10 cellular contexts compared by ENCODE assay signal in the genomic region with DNA sequence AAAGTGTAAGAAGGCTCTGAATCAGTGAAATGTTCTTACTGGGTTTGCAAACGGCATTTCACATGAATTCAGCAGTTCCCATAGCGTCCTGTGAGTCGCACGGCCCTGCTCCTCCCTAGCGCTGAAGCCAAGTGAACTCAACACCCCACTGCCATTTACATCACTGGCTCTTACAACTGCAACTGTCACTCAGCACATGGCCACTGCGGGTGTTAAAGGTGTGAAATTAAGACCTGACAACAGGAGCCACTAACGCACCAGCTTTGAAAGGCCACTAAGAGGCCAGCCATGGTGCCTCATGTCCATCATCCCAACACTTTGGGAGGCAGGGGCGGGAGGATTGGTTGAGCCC. TPM values are rescaled to one million over a fixed set of nuclear protein-coding genes. Genes with fewer than 3 reads are reported as not detected.
A peak's percentile ranks its signal among the peaks of the same experiment; 100 is the strongest.
DNase-seq lines count a peak whose midpoint lies in the region; ATAC-seq and TF ChIP-seq lines count a peak whose summit lies in the region.
"Had no signal": no experiment of that assay in that cellular context is flagged by ENCODE, and none has a peak within 500 bp of the region (broad histone marks: within the 10 kb centered on the region; RNA-seq: fewer than 3 reads in every experiment).

No MANE protein-coding gene starts in this region.

- no peak overlapping the region for H3K27ac ChIP-seq in WERI-Rb-1
- H3K27ac ChIP-seq: ovary had no signal

- ATAC-seq in HG03095 (IDR thresholded peaks at IDR 0.05; ENCODE audit: unreplicated experiment) = no peak

- DNase-seq in NOMO-1 (lab: John Stamatoyannopoulos, UW; ENCODE audit: unreplicated experiment in 2 of 2) = peak; percentile 14 to 25
- DNase-seq in NOMO-1 treated with DMSO at 0.1 percent for 48 hours (lab: John Stamatoyannopoulos, UW; ENCODE audit: unreplicated experiment) = no peak
- peak; percentile 35 for DNase-seq in HCEC 1CT
- DNase-seq in amniotic epithelial cell (ENCODE audit: low read depth) = peak; percentile 37
- DNase-seq in myocyte (ENCODE audit: low read depth) = peak; percentile 16
- no peak for DNase-seq in WERI-Rb-1
- DNase-seq in NCI-H1092 (lab: John Stamatoyannopoulos, UW) = no peak
- DNase-seq: activated CD8-positive, alpha-beta memory T cell treated with anti-CD3 and anti-CD28 coated beads for 24 hours had no signal

- no peak overlapping the region for H3K4me3 ChIP-seq in WERI-Rb-1 (ENCODE audit: low read depth, low read length)
- H3K4me3 ChIP-seq: ovary had no signal

- no peak for TF ChIP-seq CTCF in WERI-Rb-1 (IDR thresholded peaks at IDR 0.05; ENCODE audit: low read depth, low read length)

- H3K36me3 ChIP-seq in WERI-Rb-1 = no peaks in the 10 kb centered on the region
- H3K36me3 ChIP-seq: ovary had no signal

- no peaks in the 10 kb centered on the region for H3K9me3 ChIP-seq in WERI-Rb-1 (ENCODE audit: severe bottlenecking)
- H3K9me3 ChIP-seq: ovary had no signal

- no peaks in the 10 kb centered on the region for H3K27me3 ChIP-seq in WERI-Rb-1 (ENCODE audit: insufficient read depth, low read depth, severe bottlenecking)
- H3K27me3 ChIP-seq: ovary had no signal

RNA-seq across cellular contexts. Expression of a gene that starts 31.7 kb away (rescaled TPM):
- total RNA-seq in myocyte = not detected in 2 replicates
- not detected for polyA plus RNA-seq in myocyte (2012)

Comparison
In these comparisons a context has a peak if more than half of its experiments do, and no peak if none do; other contexts are left out.
1. DNase-seq: peak in NOMO-1 (2 of 2), HCEC 1CT (single experiment), amniotic epithelial cell (single experiment) and myocyte (single experiment); none in NOMO-1 treated with DMSO at 0.1 percent for 48 hours (single experiment), WERI-Rb-1 (single experiment) and NCI-H1092 (single experiment).